Comparison of ENCODE assay signal across 8 cellular contexts in the genomic region with DNA sequence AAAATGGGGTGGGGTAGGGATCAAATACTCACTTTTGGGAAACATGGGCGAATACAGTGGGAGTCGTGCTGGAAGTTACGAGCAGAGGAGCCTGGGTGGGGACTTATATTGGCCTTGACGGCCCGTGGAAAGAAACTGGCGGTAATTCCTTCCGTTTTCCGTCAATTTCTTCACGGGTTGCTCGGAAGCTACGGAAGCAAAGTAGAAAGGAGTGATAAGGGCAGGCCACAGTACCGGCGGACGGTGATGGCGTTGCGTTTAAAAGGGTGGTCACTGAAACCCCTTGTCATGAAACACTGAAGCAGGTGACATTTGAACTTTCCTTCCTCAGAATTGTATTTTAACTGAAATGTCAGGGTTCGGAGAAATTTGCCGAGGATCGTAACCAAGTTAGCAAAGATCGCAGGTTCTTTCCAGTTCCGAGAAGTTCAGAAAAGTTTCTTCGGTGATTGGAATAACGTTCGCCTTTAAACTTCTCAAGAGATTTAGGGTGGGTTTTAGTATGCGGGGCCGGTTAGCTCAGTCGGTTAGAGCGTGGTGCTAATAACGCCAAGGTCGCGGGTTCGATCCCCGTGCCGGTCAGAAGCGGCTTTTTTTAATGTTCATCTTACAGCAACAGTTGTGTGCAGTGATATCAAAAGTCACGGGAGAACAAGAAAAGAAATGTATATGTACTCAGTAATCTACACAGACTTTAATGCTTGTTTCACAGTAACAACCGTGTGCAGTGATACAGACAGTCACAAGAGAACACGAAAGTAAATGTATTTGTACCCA.
A peak's percentile ranks its signal among the peaks of the same experiment; 100 is the strongest.
DNase-seq lines count a peak whose midpoint lies in the region; ATAC-seq and TF ChIP-seq lines count a peak whose summit lies in the region.
"Not testable (repeated sequence)": the region's sequence is repeated elsewhere in the genome, so short reads cannot be mapped to it uniquely, and the experiment has no call there.

No MANE protein-coding gene starts in this region.

- not testable (repeated sequence) for H3K27ac Mint-ChIP-seq in CD8-positive, alpha-beta T cell; activated T-helper 17 cell treated with anti-CD3 and anti-CD28 coated beads, Interleukin-2, amount 50 U/mL, for 72 hours
- peak overlapping the region; percentile 62 for H3K27ac Mint-ChIP-seq in glutamatergic neuron (ENCODE audit: unreplicated experiment)
- peak overlapping the region in 1 of 9 donors; percentile 70 for H3K27ac Mint-ChIP-seq in naive thymus-derived CD4-positive, alpha-beta T cell

- not testable (repeated sequence) for H3K36me3 ChIP-seq in CD8-positive, alpha-beta T cell (ENCODE audit: insufficient read depth, low read length); HEK293 (ENCODE audit: control insufficient read depth in 2 of 2, insufficient read depth in 1 of 2, low read length in 2 of 2); SJCRH30; naive thymus-derived CD4-positive, alpha-beta T cell (ENCODE audit: control insufficient read depth in 2 of 3, insufficient read depth in 3 of 3, low read length in 3 of 3)

- H3K4me1 Mint-ChIP-seq in CD8-positive, alpha-beta T cell (ENCODE audit: low read depth); activated T-helper 17 cell treated with anti-CD3 and anti-CD28 coated beads, Interleukin-2, amount 50 U/mL, for 72 hours; glutamatergic neuron (ENCODE audit: low read depth, unreplicated experiment): not testable (repeated sequence)
- H3K4me1 Mint-ChIP-seq in naive thymus-derived CD4-positive, alpha-beta T cell = peaks cover 0 to 16% (median 12%) of the 10 kb centered on the region in 7 donors

- POLR2A ChIA-PET in CD8-positive, alpha-beta T cell (lab: Charles Lee); HEK293 (lab: Yijun Ruan, JAX); naive thymus-derived CD4-positive, alpha-beta T cell (lab: Charles Lee): not testable (repeated sequence)

- DNase-seq in CD8-positive, alpha-beta T cell; glutamatergic neuron; naive thymus-derived CD4-positive, alpha-beta T cell: not testable (repeated sequence)
- DNase-seq in SJCRH30 (peak; percentile 45 to 69), dermis blood vessel endothelial cell (peak; percentile 11)
- peak; percentile 44 for DNase-seq in stimulated activated CD8-positive, alpha-beta memory T cell treated with anti-CD3 and anti-CD28 coated beads, Interleukin-4, amount 100 ng/mL, for 48 hours

- peaks cover 32% of the 10 kb centered on the region for H3K27me3 Mint-ChIP-seq in CD8-positive, alpha-beta T cell (ENCODE audit: low read depth)
- peaks cover 24% of the 10 kb centered on the region for H3K27me3 Mint-ChIP-seq in activated T-helper 17 cell treated with anti-CD3 and anti-CD28 coated beads, Interleukin-2, amount 50 U/mL, for 72 hours
- peaks cover 14% of the 10 kb centered on the region for H3K27me3 Mint-ChIP-seq in glutamatergic neuron (ENCODE audit: unreplicated experiment)
- peaks cover 23 to 39% (median 30%) of the 10 kb centered on the region in 5 donors for H3K27me3 Mint-ChIP-seq in naive thymus-derived CD4-positive, alpha-beta T cell

- CTCF ChIA-PET in CD8-positive, alpha-beta T cell (lab: Charles Lee); HEK293 (lab: Yijun Ruan, JAX); naive thymus-derived CD4-positive, alpha-beta T cell (lab: Charles Lee): not testable (repeated sequence)

- not testable (repeated sequence) for H3K27me3 ChIP-seq in CD8-positive, alpha-beta T cell (ENCODE audit: insufficient read depth, low read length); SJCRH30; naive thymus-derived CD4-positive, alpha-beta T cell (ENCODE audit: control insufficient read depth in 2 of 2, insufficient read depth in 2 of 2, low read length in 2 of 2)

- H3K9me3 ChIP-seq in CD8-positive, alpha-beta T cell (ENCODE audit: low read length); HEK293 (ENCODE audit: control insufficient read depth, insufficient read depth, low read depth, low read length); SJCRH30 (replicated peaks); naive thymus-derived CD4-positive, alpha-beta T cell (ENCODE audit: control insufficient read depth in 2 of 3, low read length in 3 of 3): not testable (repeated sequence)

- peak overlapping the region; percentile 39 for H3K4me3 Mint-ChIP-seq in CD8-positive, alpha-beta T cell
- peak overlapping the region; percentile 23 for H3K4me3 Mint-ChIP-seq in activated T-helper 17 cell treated with anti-CD3 and anti-CD28 coated beads, Interleukin-2, amount 50 U/mL, for 72 hours
- peak overlapping the region; percentile 78 for H3K4me3 Mint-ChIP-seq in glutamatergic neuron (ENCODE audit: unreplicated experiment)
- peak overlapping the region; percentile 20 to 71 (median 64) for H3K4me3 Mint-ChIP-seq in naive thymus-derived CD4-positive, alpha-beta T cell

- H3K4me1 ChIP-seq in CD8-positive, alpha-beta T cell (ENCODE audit: insufficient read depth, low read length); HEK293 (ENCODE audit: control insufficient read depth, insufficient read depth, low read length); SJCRH30; naive thymus-derived CD4-positive, alpha-beta T cell (ENCODE audit: control insufficient read depth in 2 of 2, insufficient read depth in 2 of 2, low read length in 2 of 2): not testable (repeated sequence)

- TF ChIP-seq CTCF in CD8-positive, alpha-beta T cell (IDR thresholded peaks at IDR 0.05); HEK293 (tag by site-specific recombination; IDR thresholded peaks at IDR 0.05); glutamatergic neuron (IDR thresholded peaks at IDR 0.05; ENCODE audit: partially characterized antibody, unreplicated experiment): not testable (repeated sequence)

- not testable (repeated sequence) for H3K4me3 ChIP-seq in CD8-positive, alpha-beta T cell (ENCODE audit: low read depth, low read length); naive thymus-derived CD4-positive, alpha-beta T cell (ENCODE audit: low read length)
- peak overlapping the region; percentile 20 for H3K4me3 ChIP-seq in HEK293 (ENCODE audit: low read depth, low read length)
- H3K4me3 ChIP-seq in SJCRH30 = peak overlapping the region; percentile 69

- intact Hi-C loops in CD8-positive, alpha-beta T cell (cut with DNase I, micrococcal nuclease); naive thymus-derived CD4-positive, alpha-beta T cell (cut with micrococcal nuclease): not testable (repeated sequence)

- H3K9me3 Mint-ChIP-seq in CD8-positive, alpha-beta T cell; activated T-helper 17 cell treated with anti-CD3 and anti-CD28 coated beads, Interleukin-2, amount 50 U/mL, for 72 hours; glutamatergic neuron (ENCODE audit: unreplicated experiment): not testable (repeated sequence)
- H3K9me3 Mint-ChIP-seq in naive thymus-derived CD4-positive, alpha-beta T cell = peaks cover 0 to 30% (median 13%) of the 10 kb centered on the region in 11 donors

- not testable (repeated sequence) for H3K27ac ChIP-seq in CD8-positive, alpha-beta T cell (ENCODE audit: low read depth, low read length); HEK293 (ENCODE audit: extremely low read depth, low read depth, low read length); SJCRH30; naive thymus-derived CD4-positive, alpha-beta T cell (ENCODE audit: low read depth, low read length)

- not testable (repeated sequence) for H3K36me3 Mint-ChIP-seq in CD8-positive, alpha-beta T cell; activated T-helper 17 cell treated with anti-CD3 and anti-CD28 coated beads, Interleukin-2, amount 50 U/mL, for 72 hours (ENCODE audit: low read depth); glutamatergic neuron (ENCODE audit: unreplicated experiment); naive thymus-derived CD4-positive, alpha-beta T cell

- not testable (repeated sequence) for ATAC-seq in CD8-positive, alpha-beta T cell; activated T-helper 17 cell treated with anti-CD3 and anti-CD28 coated beads, Interleukin-2, amount 50 U/mL, for 72 hours (replicated peaks); naive thymus-derived CD4-positive, alpha-beta T cell

Comparison
In these comparisons a context has a peak if more than half of its experiments do, and no peak if none do; other contexts are left out.
1. H3K4me3 Mint-ChIP-seq: peak in every context shown above with its lines; median percentile 78 in glutamatergic neuron; 64 in naive thymus-derived CD4-positive, alpha-beta T cell; 39 in CD8-positive, alpha-beta T cell; 23 in activated T-helper 17 cell treated with anti-CD3 and anti-CD28 coated beads, Interleukin-2, amount 50 U/mL, for 72 hours.